Comparison of ENCODE assay signal across 20 cellular contexts in the genomic region with DNA sequence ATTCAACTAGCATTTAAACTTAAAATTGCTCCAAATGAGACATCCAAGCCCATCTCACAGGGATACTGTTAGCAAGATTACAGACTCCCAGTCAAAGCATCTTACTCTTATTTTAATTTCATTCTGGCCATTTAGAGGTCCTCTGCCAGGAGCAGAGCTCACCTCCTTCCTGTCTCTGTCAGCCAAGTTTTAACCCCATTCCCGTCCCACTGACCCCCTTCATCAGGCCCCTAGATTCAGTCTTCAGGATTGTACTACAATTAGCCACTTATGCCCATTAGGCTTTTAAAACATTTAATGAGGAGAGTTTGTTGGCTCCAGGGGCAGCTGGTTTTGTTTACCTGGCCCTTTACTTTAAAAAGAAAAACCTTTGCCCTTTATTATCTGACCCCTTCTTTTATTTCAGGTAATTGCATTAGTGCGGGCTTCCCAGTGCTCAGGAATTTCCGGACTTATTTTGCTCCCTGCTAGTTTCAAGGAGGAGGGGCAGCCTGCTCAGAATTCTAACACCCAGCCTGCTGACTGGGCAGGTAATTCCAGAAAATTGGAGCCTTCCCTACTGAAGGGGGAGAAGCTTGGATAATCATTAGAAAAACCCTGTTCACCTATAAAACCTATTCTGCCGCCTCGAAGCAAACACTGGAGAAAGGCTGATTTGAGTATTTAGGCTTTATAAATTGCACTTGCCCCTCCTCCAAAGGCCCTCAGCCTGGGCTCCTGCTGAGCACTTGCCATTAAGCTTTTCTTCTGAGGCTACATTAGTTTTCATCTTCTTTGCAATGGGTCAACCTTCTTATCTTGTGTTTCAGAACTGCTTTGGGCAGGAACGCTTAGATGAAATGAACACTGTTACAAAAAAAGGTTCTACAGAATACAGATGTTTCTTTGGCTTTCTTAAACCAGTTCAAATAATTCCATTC.
DNase-seq lines count a peak whose midpoint lies in the region; ATAC-seq and TF ChIP-seq lines count a peak whose summit lies in the region.
"Had no signal": no experiment of that assay in that cellular context is flagged by ENCODE, and none has a peak within 500 bp of the region (broad histone marks: within the 10 kb centered on the region; RNA-seq: fewer than 3 reads in every experiment).

No MANE protein-coding gene starts in this region.

- H3K4me1 Mint-ChIP-seq in WTC11: peaks cover 44% of the 10 kb centered on the region
- H3K4me1 Mint-ChIP-seq: activated naive CD8-positive, alpha-beta T cell treated with anti-CD3 and anti-CD28 coated beads, Interleukin-2, amount 10 ng/mL, durations not matched to agents 7 days and 5 days had no signal

- DNase-seq in NCI-H1417 (lab: John Stamatoyannopoulos, UW) (peak in 2 of 3 experiments; percentile 7 to 33), NCI-H1417 treated with DMSO at 0.1 percent for 48 hours (lab: John Stamatoyannopoulos, UW) (no peak), WTC11 (ENCODE audit: low spot score) (peak; percentile 35), iPS-NIHi11 (ENCODE audit: low spot score) (peak; percentile 43), retina (peak; percentile 19), GF-D8 (lab: John Stamatoyannopoulos, UW) (no peak)
- DNase-seq: activated CD4-positive, alpha-beta T cell treated with anti-CD3 and anti-CD28 coated beads for 4 hours; activated effector memory CD4-positive, alpha-beta T cell treated with anti-CD3 and anti-CD28 coated beads, Interleukin-2, amount 50 U/mL, for 16 hours; activated naive CD8-positive, alpha-beta T cell treated with anti-CD3 and anti-CD28 coated beads, Interleukin-2, amount 10 ng/mL, durations not matched to agents 7 days and 5 days; activated T-cell treated with anti-CD3 and anti-CD28 coated beads, Interleukin-2, amount 50 U/mL, for 1 hour; caudate nucleus; mammary epithelial cell; NCI-H1092; NCI-H2029 had no signal

- CTCF ChIA-PET in WTC11 (lab: Charles Lee): interaction anchor here (1.2 to 2.8 kb wide), 3 partner anchors 29 to 224 kb away, joined by 3 to 13 read pairs (median 6); no protein-coding TSS in a partner anchor

- ATAC-seq in WTC11 (peak; percentile 93), GM21737 (IDR thresholded peaks at IDR 0.05; ENCODE audit: unreplicated experiment) (no peak), HG02571 (IDR thresholded peaks at IDR 0.05; ENCODE audit: unreplicated experiment) (no peak)
- ATAC-seq: GM12878 had no signal

- peak overlapping the region; percentile 96 for H3K27ac Mint-ChIP-seq in WTC11
- H3K27ac Mint-ChIP-seq: activated naive CD8-positive, alpha-beta T cell treated with anti-CD3 and anti-CD28 coated beads, Interleukin-2, amount 10 ng/mL, durations not matched to agents 7 days and 5 days; IgD-negative memory B cell; stimulated activated naive CD8-positive, alpha-beta T cell treated with anti-CD3 and anti-CD28 coated beads, Interleukin-15, Interleukin-2, amounts not matched to agents 100 ng/mL and 50 ng/mL, for 24 hours; T-helper 2 cell treated with Interferon-gamma antibody and Interleukin-4, amounts not matched to agents 5 μg/mL and 100 μg/mL, for 36 hours had no signal

- POLR2A ChIA-PET in WTC11 (lab: Charles Lee): no interaction called here

- no peak for TF ChIP-seq CTCF in WTC11 (IDR thresholded peaks at IDR 0.05)

- peak overlapping the region; percentile 34 for H3K4me3 Mint-ChIP-seq in WTC11
- H3K4me3 Mint-ChIP-seq: activated naive CD8-positive, alpha-beta T cell treated with anti-CD3 and anti-CD28 coated beads, Interleukin-2, amount 10 ng/mL, durations not matched to agents 7 days and 5 days; stimulated activated naive CD8-positive, alpha-beta T cell treated with anti-CD3 and anti-CD28 coated beads, Interleukin-15, Interleukin-2, amounts not matched to agents 100 ng/mL and 50 ng/mL, for 24 hours; T-helper 2 cell treated with Interferon-gamma antibody and Interleukin-4, amounts not matched to agents 5 μg/mL and 100 μg/mL, for 36 hours had no signal

- no peaks in the 10 kb centered on the region for H3K36me3 Mint-ChIP-seq in WTC11
- H3K36me3 Mint-ChIP-seq: activated naive CD8-positive, alpha-beta T cell treated with anti-CD3 and anti-CD28 coated beads, Interleukin-2, amount 10 ng/mL, durations not matched to agents 7 days and 5 days; IgD-negative memory B cell had no signal

- no peaks in the 10 kb centered on the region for H3K27me3 Mint-ChIP-seq in WTC11 (ENCODE audit: low read depth)

- H3K9me3 Mint-ChIP-seq in WTC11: peaks cover 1% of the 10 kb centered on the region; the same call in 1 of the 2 replicates
- H3K9me3 Mint-ChIP-seq: activated naive CD8-positive, alpha-beta T cell treated with anti-CD3 and anti-CD28 coated beads, Interleukin-2, amount 10 ng/mL, durations not matched to agents 7 days and 5 days; IgD-negative memory B cell; stimulated activated naive CD8-positive, alpha-beta T cell treated with anti-CD3 and anti-CD28 coated beads, Interleukin-15, Interleukin-2, amounts not matched to agents 100 ng/mL and 50 ng/mL, for 24 hours; T-helper 2 cell treated with Interferon-gamma antibody and Interleukin-4, amounts not matched to agents 5 μg/mL and 100 μg/mL, for 36 hours had no signal

TF ChIP-seq in WTC11, 78 proteins besides CTCF, POLR2A, EP300 and RAD21:
- 0 out of 2 replicates have a peak, but pooled peaks have one; percentile 45 for TF ChIP-seq ETV6 (CRISPR knock-in tag; IDR thresholded peaks at IDR 0.05)
- TF ChIP-seq, protein P1, sequence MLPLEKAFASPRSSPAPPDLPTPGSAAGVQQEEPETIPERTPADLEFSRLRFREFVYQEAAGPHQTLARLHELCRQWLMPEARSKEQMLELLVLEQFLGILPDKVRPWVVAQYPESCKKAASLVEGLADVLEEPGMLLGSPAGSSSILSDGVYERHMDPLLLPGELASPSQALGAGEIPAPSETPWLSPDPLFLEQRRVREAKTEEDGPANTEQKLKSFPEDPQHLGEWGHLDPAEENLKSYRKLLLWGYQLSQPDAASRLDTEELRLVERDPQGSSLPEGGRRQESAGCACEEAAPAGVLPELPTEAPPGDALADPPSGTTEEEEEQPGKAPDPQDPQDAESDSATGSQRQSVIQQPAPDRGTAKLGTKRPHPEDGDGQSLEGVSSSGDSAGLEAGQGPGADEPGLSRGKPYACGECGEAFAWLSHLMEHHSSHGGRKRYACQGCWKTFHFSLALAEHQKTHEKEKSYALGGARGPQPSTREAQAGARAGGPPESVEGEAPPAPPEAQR (CRISPR knock-in tag; IDR thresholded peaks at IDR 0.05): no peak

Comparison
In these comparisons a context has a peak if more than half of its experiments do, and no peak if none do; other contexts are left out.
1. DNase-seq: peak in NCI-H1417 (2 of 3), WTC11 (single experiment), iPS-NIHi11 (single experiment) and retina (single experiment); none in NCI-H1417 treated with DMSO at 0.1 percent for 48 hours (single experiment) and GF-D8 (single experiment).